1 cellular context compared by ENCODE assay signal in the genomic region with DNA sequence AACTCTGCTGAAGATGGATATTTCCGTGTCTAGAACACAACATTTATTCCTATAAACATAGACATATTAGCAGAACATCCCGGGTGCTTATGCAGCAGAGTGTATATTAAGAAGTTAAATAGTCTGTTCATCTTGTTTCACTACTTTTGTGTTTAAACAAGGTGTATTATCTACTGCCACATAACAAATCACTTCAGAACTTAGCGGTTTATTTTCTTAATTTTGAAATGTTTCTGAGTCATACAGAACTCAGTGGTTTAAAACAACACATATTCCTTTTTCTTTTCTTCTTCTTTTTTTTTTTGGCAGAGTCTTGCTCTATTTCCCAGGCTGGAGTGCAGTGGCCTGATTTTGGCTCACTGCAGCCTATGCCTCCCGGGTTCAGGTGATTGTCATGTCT.
TF ChIP-seq lines count a peak whose summit lies in the region.

No MANE protein-coding gene starts in this region.

TF ChIP-seq in endothelial cell of umbilical vein, 7 proteins besides CTCF, POLR2A, EP300 and RAD21:
- TF ChIP-seq EZH2 (IDR thresholded peaks at IDR 0.05; ENCODE audit: borderline replicate concordance, low read depth, low read length, severe bottlenecking) = no peak
- TF ChIP-seq, protein P1, sequence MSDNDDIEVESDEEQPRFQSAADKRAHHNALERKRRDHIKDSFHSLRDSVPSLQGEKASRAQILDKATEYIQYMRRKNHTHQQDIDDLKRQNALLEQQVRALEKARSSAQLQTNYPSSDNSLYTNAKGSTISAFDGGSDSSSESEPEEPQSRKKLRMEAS (IDR thresholded peaks at IDR 0.05; ENCODE audit: insufficient read depth, insufficient read length) = no peak
- TF ChIP-seq POLR2AphosphoS5 (IDR thresholded peaks at IDR 0.05; ENCODE audit: insufficient read depth, low read depth, low read length) = no peak
- no peak for TF ChIP-seq JUN (IDR thresholded peaks at IDR 0.05; ENCODE audit: borderline replicate concordance, insufficient read depth, insufficient read length, low read depth)
- TF ChIP-seq FOS (IDR thresholded peaks at IDR 0.05; ENCODE audit: borderline replicate concordance, insufficient read depth, low read length) = no peak
- TF ChIP-seq GATA2 (IDR thresholded peaks at IDR 0.05; ENCODE audit: insufficient read depth, insufficient read length, low read depth, low read length) = no peak
